ENCODE assay signal across 8 cellular contexts in the genomic region with DNA sequence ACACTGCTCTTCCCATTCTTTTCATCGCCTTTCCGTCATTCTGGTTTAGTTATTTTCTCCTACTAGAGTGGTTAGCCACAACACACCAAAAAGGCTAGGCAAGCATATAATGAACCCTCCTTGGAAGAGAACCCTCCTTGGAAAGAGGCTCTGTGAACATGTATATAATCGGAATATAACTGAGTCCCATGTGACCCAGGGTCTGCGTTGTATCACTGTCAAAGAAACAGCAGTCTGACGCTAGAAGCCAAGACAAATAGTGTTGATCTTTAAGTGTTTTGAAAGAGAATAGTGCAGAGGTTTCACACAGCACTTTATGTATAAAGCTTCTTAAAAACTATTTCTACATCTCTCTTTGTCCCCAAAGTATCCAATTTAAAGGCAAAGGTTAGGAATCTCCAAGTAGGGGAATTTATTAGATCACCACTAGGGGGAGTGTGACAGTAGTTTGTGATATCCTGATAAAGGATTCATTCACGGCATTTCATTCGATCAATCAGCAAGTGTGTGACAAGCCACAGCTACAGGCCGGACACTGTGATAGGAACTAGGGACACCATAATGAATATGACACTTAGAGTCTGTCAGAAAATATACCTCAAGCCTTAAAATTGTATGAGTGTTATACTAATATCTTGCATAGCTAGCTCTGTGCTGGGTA.
DNase-seq lines count a peak whose midpoint lies in the region; ATAC-seq, FAIRE-seq and TF ChIP-seq lines count a peak whose summit lies in the region.

No MANE protein-coding gene starts in this region.

- H3K27ac ChIP-seq in lung (ENCODE audit: low read depth in 1 of 2, low read length in 1 of 2), result no peak overlapping the region

- no peak for FAIRE-seq in H54 (lab: Jason Lieb, UNC)

- no peaks in the 10 kb centered on the region for H3K27me3 ChIP-seq in lung (ENCODE audit: control insufficient read depth, insufficient read depth)

- no peaks in the 10 kb centered on the region for H3K9me3 ChIP-seq in lung (ENCODE audit: control insufficient read depth in 2 of 2, insufficient read depth in 1 of 2, low read length in 1 of 2)

- peak; percentile 71 for ATAC-seq in HG02642 (IDR thresholded peaks at IDR 0.05; ENCODE audit: poor library complexity, unreplicated experiment)
- ATAC-seq in lung (ENCODE audit: insufficient read depth, low FRiP score), result peak; percentile 25

- no peak overlapping the region for H3K4me3 ChIP-seq in lung

- H3K4me1 ChIP-seq in lung (ENCODE audit: control insufficient read depth in 2 of 2, insufficient read depth in 2 of 2, low read length in 2 of 2), result no peaks in the 10 kb centered on the region

- WGBS in lung, 2 donors, result 48 to 58% methylated on average over 8 of the region's 8 CpGs

- no peak for TF ChIP-seq CTCF in lung (IDR thresholded peaks at IDR 0.05; ENCODE audit: control extremely low read depth, extremely low read depth)

- H3K36me3 ChIP-seq in lung (ENCODE audit: control insufficient read depth in 2 of 2, insufficient read depth in 2 of 2, low read length in 2 of 2), result no peaks in the 10 kb centered on the region

- DNase-seq in NCI-H146 (lab: John Stamatoyannopoulos, UW), result peak; percentile 36
- no peak for DNase-seq in NCI-H146 treated with DMSO at 0.1 percent for 48 hours (lab: John Stamatoyannopoulos, UW; ENCODE audit: unreplicated experiment)
- DNase-seq in NCI-H446 treated with DMSO at 0.1 percent for 48 hours (lab: John Stamatoyannopoulos, UW), result peak; percentile 0
- peak; percentile 20 for DNase-seq in cerebellar cortex (ENCODE audit: low spot score)
- no peak for DNase-seq in lung (ENCODE audit: low spot score)
- DNase-seq in cerebellar nuclear complex (lab: John Stamatoyannopoulos, UW), result no peak
- no peak for DNase-seq in H54 (ENCODE audit: insufficient read length, low spot score)

- no peak for TF ChIP-seq POLR2A in H54 (IDR thresholded peaks at IDR 0.05; ENCODE audit: low read depth, low read length)

Comparison
In these comparisons a context has a peak if more than half of its experiments do, and no peak if none do; other contexts are left out.
1. DNase-seq: peak in NCI-H146 (single experiment), NCI-H446 treated with DMSO at 0.1 percent for 48 hours (single experiment) and cerebellar cortex (single experiment); none in NCI-H146 treated with DMSO at 0.1 percent for 48 hours (single experiment), lung (single experiment), cerebellar nuclear complex (0 of 2) and H54 (single experiment).